25 cellular contexts compared by ENCODE assay signal in the genomic region with DNA sequence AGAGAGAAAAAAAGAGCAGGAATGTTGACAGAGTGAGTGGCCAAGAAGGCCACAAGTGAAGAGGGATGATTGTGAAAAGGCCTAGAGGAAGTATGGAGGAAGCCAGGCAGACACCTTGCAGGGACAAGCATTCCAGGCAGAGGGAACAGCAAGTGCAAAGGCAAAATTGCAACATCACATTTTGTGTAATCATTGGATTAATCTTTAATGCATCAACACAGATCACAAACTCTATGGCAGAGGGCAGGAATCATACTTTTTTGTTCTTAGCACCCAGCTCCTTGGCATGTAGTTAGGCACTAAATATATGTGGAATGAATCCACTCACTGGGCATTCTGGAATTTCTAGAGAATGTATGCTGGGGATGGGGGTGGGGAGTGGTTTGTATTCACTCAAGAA.
A peak's percentile ranks its signal among the peaks of the same experiment; 100 is the strongest.
DNase-seq lines count a peak whose midpoint lies in the region; ATAC-seq, FAIRE-seq and TF ChIP-seq lines count a peak whose summit lies in the region.
"Had no signal": no experiment of that assay in that cellular context is flagged by ENCODE, and none has a peak within 500 bp of the region (broad histone marks: within the 10 kb centered on the region; RNA-seq: fewer than 3 reads in every experiment).

No MANE protein-coding gene starts in this region.

- H4K20me1 ChIP-seq in DOHH2 (ENCODE audit: control insufficient read depth, insufficient read depth, low read depth, low read length) (no peaks in the 10 kb centered on the region), Karpas-422 (ENCODE audit: insufficient read depth, low read depth, low read length) (no peaks in the 10 kb centered on the region), GM12878 (ENCODE audit: control insufficient read depth, insufficient read depth) (no peaks in the 10 kb centered on the region)
- H4K20me1 ChIP-seq: BLaER1 treated with 17β-estradiol and CSF1 and Interleukin-3, amounts not matched to agents 10 nM and 100 nM had no signal

- no peak overlapping the region for H3K18ac ChIP-seq in trophoblast cell (ENCODE audit: low read length)

- no peak overlapping the region for H2AFZ ChIP-seq in Karpas-422 (ENCODE audit: low read length)
- no peak overlapping the region for H2AFZ ChIP-seq in GM12878 (ENCODE audit: control insufficient read depth, low read depth, low read length)
- H2AFZ ChIP-seq in trophoblast cell (ENCODE audit: insufficient read depth, low read length, poor library complexity), result no peak overlapping the region

- FAIRE-seq in GM12878 (lab: Jason Lieb, UNC), result no peak
- FAIRE-seq: A549, G401.6, GM18507, H54 had no signal

- H2BK120ac ChIP-seq in trophoblast cell (ENCODE audit: insufficient read depth, low read length, poor library complexity), result no peak overlapping the region

- H3K27me3 ChIP-seq in DOHH2 (ENCODE audit: control insufficient read depth, low read length), result no peaks in the 10 kb centered on the region
- no peaks in the 10 kb centered on the region for H3K27me3 ChIP-seq in Karpas-422 (ENCODE audit: low read length)
- H3K27me3 ChIP-seq in GM12878 (replicated peaks in 1 of 2; ENCODE audit: control insufficient read depth in 2 of 2, insufficient read depth in 2 of 2, low read length in 1 of 2), result no peaks in the 10 kb centered on the region
- no peaks in the 10 kb centered on the region for H3K27me3 ChIP-seq in right lobe of liver
- H3K27me3 ChIP-seq in body of pancreas, result peaks cover 0 to 13% of the 10 kb centered on the region in 2 donors
- H3K27me3 ChIP-seq in trophoblast cell (ENCODE audit: insufficient read depth, low read length), result peaks cover 17% of the 10 kb centered on the region
- H3K27me3 ChIP-seq: BE2C had no signal

- intact Hi-C loops in GM12878 (cut with micrococcal nuclease; ENCODE audit: unreplicated experiment), result loop anchor here (10.0 kb wide), 1 partner anchor 362 kb away; no protein-coding TSS in a partner anchor
- intact Hi-C loops in right lobe of liver (cut with DNase I), result no loop called here
- intact Hi-C loops in body of pancreas (cut with DNase I), result no loop called here

- RAD21 ChIA-PET in GM12878 (lab: Charles Lee; ENCODE audit: unreplicated experiment), result interaction anchor here (0.6 to 2.7 kb wide), 5 partner anchors 16 to 586 kb away, joined by 3 to 14 read pairs (median 3); no protein-coding TSS in a partner anchor

- DNase-seq in Karpas-422 (no peak), GM12878 (ENCODE audit: low read depth, low spot score) (no peak), right lobe of liver (no peak), body of pancreas (no peak), NCI-H2107 (lab: John Stamatoyannopoulos, UW) (no peak), trophoblast cell (no peak)
- DNase-seq: 8988T; ACHN; AML-193; BE2C; Calu3; CD4-positive, alpha-beta T cell; CD8-positive, alpha-beta memory T cell; DMS53; DMS79 treated with DMSO at 0.1 percent for 48 hours; GOT3; HFFc6 had no signal

- TF ChIP-seq POLR2A in GM12878 (IDR thresholded peaks at IDR 0.05; ENCODE audit: low read depth, low read length) (no peak), right lobe of liver (IDR thresholded peaks at IDR 0.05) (no peak), body of pancreas (IDR thresholded peaks at IDR 0.05) (no peak)

- TF ChIP-seq EP300 in GM12878 (IDR thresholded peaks at IDR 0.05; ENCODE audit: borderline replicate concordance in 1 of 2, control insufficient read depth in 1 of 2, low read depth in 2 of 2, low read length in 2 of 2), result no peak

- peak overlapping the region; percentile 99 for H3K27ac ChIP-seq in DOHH2 (ENCODE audit: low read depth, low read length)
- peak overlapping the region; percentile 97 for H3K27ac ChIP-seq in Karpas-422 (ENCODE audit: low read length)
- no peak overlapping the region for H3K27ac ChIP-seq in GM12878 (ENCODE audit: control insufficient read depth, insufficient read depth)
- peak overlapping the region in 1 of 3 donors; percentile 30 for H3K27ac ChIP-seq in right lobe of liver
- H3K27ac ChIP-seq in body of pancreas, result no peak overlapping the region
- H3K27ac ChIP-seq in trophoblast cell (ENCODE audit: low read depth, low read length), result no peak overlapping the region
- H3K27ac ChIP-seq: A549; BLaER1 treated with 17β-estradiol and CSF1 and Interleukin-3, amounts not matched to agents 10 nM and 100 nM had no signal

- H4K12ac ChIP-seq in trophoblast cell (ENCODE audit: low read depth, low read length), result no peak overlapping the region

- H3K79me2 ChIP-seq in DOHH2 (ENCODE audit: control insufficient read depth, low read length), result peaks cover 66% of the 10 kb centered on the region
- H3K79me2 ChIP-seq in Karpas-422 (ENCODE audit: low read length), result peaks cover 15% of the 10 kb centered on the region
- peaks cover 12% of the 10 kb centered on the region for H3K79me2 ChIP-seq in GM12878 (ENCODE audit: control insufficient read depth, insufficient read depth, low read length)
- no peaks in the 10 kb centered on the region for H3K79me2 ChIP-seq in trophoblast cell (ENCODE audit: control insufficient read depth, insufficient read depth, low read length, poor library complexity)

- in situ Hi-C loops in GM12878 (cut with MboI), result no loop called here

- peak overlapping the region; percentile 84 for H3K4me3 ChIP-seq in DOHH2 (ENCODE audit: low read length)
- H3K4me3 ChIP-seq in Karpas-422 (ENCODE audit: low read length), result no peak overlapping the region
- H3K4me3 ChIP-seq in GM12878, result 0 out of 2 replicates have a peak overlapping the region, but pooled peaks have one; percentile 17
- H3K4me3 ChIP-seq in right lobe of liver, result no peak overlapping the region
- no peak overlapping the region for H3K4me3 ChIP-seq in body of pancreas
- H3K4me3 ChIP-seq in trophoblast cell (ENCODE audit: low read depth, low read length), result no peak overlapping the region
- H3K4me3 ChIP-seq: A549; BLaER1 treated with 17β-estradiol and CSF1 and Interleukin-3, amounts not matched to agents 10 nM and 100 nM; HAP-1 had no signal

- no peak for TF ChIP-seq RAD21 in GM12878 (IDR thresholded peaks at IDR 0.05; ENCODE audit: insufficient read depth, low read depth, low read length)

- H4K91ac ChIP-seq in trophoblast cell (ENCODE audit: low read depth, low read length), result no peak overlapping the region

- no TSS peak for BruUV-seq in GM12878 (replicated peaks; lab: Mats Ljungman, UMichigan)

- H3K9me2 ChIP-seq in DOHH2 (replicated peaks; ENCODE audit: control insufficient read depth, low read length) (no peaks in the 10 kb centered on the region), Karpas-422 (replicated peaks; ENCODE audit: insufficient read depth, low read length) (no peaks in the 10 kb centered on the region)

- H3K4me2 ChIP-seq in DOHH2 (ENCODE audit: low read length) (peak overlapping the region; percentile 99), Karpas-422 (ENCODE audit: low read depth, low read length, poor library complexity, severe bottlenecking) (peak overlapping the region; percentile 0), GM12878 (ENCODE audit: control insufficient read depth, insufficient read depth) (0 out of 2 replicates have a peak overlapping the region, but pooled peaks have one; percentile 28), trophoblast cell (ENCODE audit: low read length) (no peak overlapping the region)
- H3K4me2 ChIP-seq: A549 had no signal

- no peak for TF ChIP-seq CTCF in DOHH2 (IDR thresholded peaks at IDR 0.05; ENCODE audit: low read depth, low read length, poor library complexity, severe bottlenecking)
- TF ChIP-seq CTCF in GM12878 (IDR thresholded peaks at IDR 0.05 in 2 of 3, conservative IDR thresholded peaks at IDR 0.05 in 1 of 3; ENCODE audit: control insufficient read depth in 2 of 3, extremely low read depth in 1 of 3, insufficient read depth in 1 of 3, low read depth in 3 of 3, low read length in 3 of 3), result no peak
- no peak for TF ChIP-seq CTCF in right lobe of liver (IDR thresholded peaks at IDR 0.05)
- no peak for TF ChIP-seq CTCF in body of pancreas (IDR thresholded peaks at IDR 0.05)

- H3K9ac ChIP-seq in Karpas-422 (ENCODE audit: low read length), result peak overlapping the region; percentile 81; the same call in 1 of the 2 replicates
- no peak overlapping the region for H3K9ac ChIP-seq in GM12878 (ENCODE audit: control insufficient read depth, insufficient read depth, low read length)
- H3K9ac ChIP-seq in trophoblast cell (ENCODE audit: low read length), result no peak overlapping the region
- H3K9ac ChIP-seq: BLaER1 treated with 17β-estradiol and CSF1 and Interleukin-3, amounts not matched to agents 10 nM and 100 nM had no signal

- CTCF ChIA-PET in GM12878 (lab: Yijun Ruan, JAX), result interaction anchor here (1.0 kb wide), 1 partner anchor 20 kb away, joined by 3 read pairs; no protein-coding TSS in a partner anchor

- H2AK5ac ChIP-seq in trophoblast cell (ENCODE audit: low read length), result no peak overlapping the region

- SMC1A ChIA-PET in GM12878 (lab: Charles Lee; ENCODE audit: uncharacterized antibody, unreplicated experiment), result interaction anchor here (1.2 to 5.5 kb wide), 5 partner anchors 16 to 92 kb away, joined by 3 to 43 read pairs (median 4); no protein-coding TSS in a partner anchor

- H3K4me1 ChIP-seq in DOHH2 (ENCODE audit: control insufficient read depth, low read length) (peaks cover 95% of the 10 kb centered on the region), Karpas-422 (ENCODE audit: low read length) (peaks cover 100% of the 10 kb centered on the region), GM12878 (ENCODE audit: control insufficient read depth, insufficient read depth, low read length) (peaks cover 57% of the 10 kb centered on the region), right lobe of liver (peaks cover 0 to 16% (median 3%) of the 10 kb centered on the region in 4 donors), body of pancreas (peaks cover 11% of the 10 kb centered on the region), trophoblast cell (ENCODE audit: control insufficient read depth in 1 of 2, insufficient read depth in 2 of 2, low read length in 2 of 2) (peaks cover 2 to 3% of the 10 kb centered on the region in 2 experiments)
- H3K4me1 ChIP-seq: HAP-1 had no signal

- H3K36me3 ChIP-seq in DOHH2 (ENCODE audit: control insufficient read depth, low read length) (peaks cover 47% of the 10 kb centered on the region), Karpas-422 (ENCODE audit: insufficient read depth, low read length) (peaks cover 13% of the 10 kb centered on the region; the same call in 1 of the 2 replicates), GM12878 (ENCODE audit: control insufficient read depth in 2 of 2, insufficient read depth in 2 of 2, low read length in 1 of 2) (no peaks in the 10 kb centered on the region), right lobe of liver (no peaks in the 10 kb centered on the region), body of pancreas (replicated peaks in 1 of 2; ENCODE audit: insufficient read depth in 1 of 2, low read depth in 2 of 2) (no peaks in the 10 kb centered on the region), trophoblast cell (ENCODE audit: control insufficient read depth in 1 of 2, insufficient read depth in 2 of 2, low read length in 2 of 2) (no peaks in the 10 kb centered on the region)
- H3K36me3 ChIP-seq: BE2C; BLaER1 treated with 17β-estradiol and CSF1 and Interleukin-3, amounts not matched to agents 10 nM and 100 nM; HAP-1 had no signal

- H3K14ac ChIP-seq in trophoblast cell (ENCODE audit: low read length), result no peak overlapping the region

- no peaks in the 10 kb centered on the region for H3K9me3 ChIP-seq in DOHH2 (ENCODE audit: control insufficient read depth, insufficient read depth, low read length)
- no peaks in the 10 kb centered on the region for H3K9me3 ChIP-seq in Karpas-422 (ENCODE audit: low read length)
- no peaks in the 10 kb centered on the region for H3K9me3 ChIP-seq in GM12878 (replicated peaks; ENCODE audit: control insufficient read depth, insufficient read depth, low read length)
- no peaks in the 10 kb centered on the region for H3K9me3 ChIP-seq in right lobe of liver
- no peaks in the 10 kb centered on the region for H3K9me3 ChIP-seq in body of pancreas
- no peaks in the 10 kb centered on the region for H3K9me3 ChIP-seq in trophoblast cell (ENCODE audit: insufficient read depth, low read depth, low read length)
- H3K9me3 ChIP-seq: A549; BE2C; BLaER1 treated with 17β-estradiol and CSF1 and Interleukin-3, amounts not matched to agents 10 nM and 100 nM; HAP-1 had no signal

- POLR2A ChIA-PET in GM12878 (lab: Charles Lee), result interaction anchor here (0.7 kb wide), 1 partner anchor 112 kb away, joined by 4 read pairs; no protein-coding TSS in a partner anchor

- H3K23ac ChIP-seq in trophoblast cell (ENCODE audit: low read length), result no peak overlapping the region

- no peak overlapping the region for H4K8ac ChIP-seq in trophoblast cell (ENCODE audit: low read depth, low read length)

- ATAC-seq in GM12878, result no peak
- ATAC-seq in right lobe of liver, result peak; percentile 25 to 81 (median 60)
- no peak for ATAC-seq in body of pancreas
- ATAC-seq in HG02763 (IDR thresholded peaks at IDR 0.05; ENCODE audit: unreplicated experiment), result no peak
- ATAC-seq: A549 had no signal

- no peak overlapping the region for H3K4ac ChIP-seq in trophoblast cell (ENCODE audit: low read depth, low read length)

- H3F3A ChIP-seq in DOHH2 (ENCODE audit: control insufficient read depth, insufficient read depth), result peaks cover 70% of the 10 kb centered on the region

- no peaks in the 10 kb centered on the region for H3K79me1 ChIP-seq in trophoblast cell (ENCODE audit: low read length)

- no peak overlapping the region for H2BK12ac ChIP-seq in trophoblast cell (ENCODE audit: low read length)

- H2BK5ac ChIP-seq in trophoblast cell (ENCODE audit: low read depth, low read length, poor library complexity), result no peak overlapping the region

Comparison
In these comparisons a context has a peak if more than half of its experiments do, and no peak if none do; other contexts are left out.
1. H3K27ac ChIP-seq: peak in DOHH2 (single experiment) and Karpas-422 (single experiment); none in GM12878 (single experiment), body of pancreas (0 of 4) and trophoblast cell (single experiment).
2. H3K4me3 ChIP-seq: peak in DOHH2 (single experiment) and GM12878 (single experiment); none in Karpas-422 (single experiment), right lobe of liver (0 of 3), body of pancreas (0 of 2) and trophoblast cell (single experiment).
3. ATAC-seq: peak in right lobe of liver (4 of 4); none in GM12878 (single experiment), body of pancreas (single experiment) and HG02763 (single experiment).